In the genomic region with DNA sequence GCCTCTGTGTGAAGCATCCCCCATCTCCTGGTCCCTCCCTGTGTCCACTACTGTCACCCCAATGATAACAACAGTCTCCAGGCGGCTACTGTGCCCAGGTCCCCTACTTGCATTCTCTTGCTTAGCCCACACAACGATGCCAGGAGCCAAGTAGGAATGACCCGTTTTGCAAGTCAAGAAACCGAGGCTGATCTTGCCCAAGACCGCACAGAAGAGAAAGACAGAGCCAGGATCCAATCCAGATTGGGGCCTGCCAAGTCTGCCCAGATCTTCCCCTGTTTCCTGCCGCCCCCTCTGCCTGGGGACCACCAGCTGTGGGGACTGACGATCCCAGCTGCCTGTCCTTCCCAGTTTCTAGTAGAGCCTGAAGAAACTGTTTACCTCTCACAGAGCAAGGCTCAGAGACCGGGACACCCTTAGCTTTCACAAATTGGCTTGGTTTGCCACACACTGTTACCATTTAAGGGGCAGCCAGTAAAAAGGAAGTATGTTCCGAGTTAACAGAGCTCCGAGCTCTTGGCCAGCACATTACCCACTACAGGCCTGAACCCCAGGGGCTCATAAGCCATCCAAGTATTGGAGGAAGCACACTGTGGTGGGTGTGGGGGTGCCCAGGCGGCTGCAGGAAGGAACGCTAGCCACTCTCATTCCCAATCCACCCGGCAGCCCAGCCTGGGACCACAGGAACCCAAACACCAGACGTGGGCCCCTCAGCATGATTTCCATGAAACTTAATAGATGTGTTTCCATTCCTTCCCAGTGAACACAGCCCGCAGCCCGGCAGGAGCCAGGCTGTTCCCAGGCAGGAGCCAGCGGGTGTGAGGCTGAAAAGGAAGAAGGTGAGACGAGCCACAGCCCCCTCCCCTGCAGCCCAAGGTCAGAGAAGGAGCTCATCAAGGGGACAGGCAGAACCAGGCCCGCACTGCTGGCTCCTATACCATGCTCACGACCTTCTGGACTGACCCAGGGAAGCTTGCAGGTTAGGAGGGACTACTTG, we compare ENCODE assay signal across 16 cellular contexts. TPM values are rescaled to one million over a fixed set of nuclear protein-coding genes. Genes with fewer than 3 reads are reported as not detected.
A peak's percentile ranks its signal among the peaks of the same experiment; 100 is the strongest.
DNase-seq lines count a peak whose midpoint lies in the region; ATAC-seq and TF ChIP-seq lines count a peak whose summit lies in the region.
"Had no signal": no experiment of that assay in that cellular context is flagged by ENCODE, and none has a peak within 500 bp of the region (broad histone marks: within the 10 kb centered on the region; RNA-seq: fewer than 3 reads in every experiment).

No MANE protein-coding gene starts in this region.

- peak overlapping the region; percentile 69 for H2AFZ ChIP-seq in GM23248
- H2AFZ ChIP-seq: PC-9 had no signal

- intact Hi-C loops in heart right ventricle (cut with DNase I) (no loop called here), prostate gland (cut with DNase I) (no loop called here)

- DNase-seq in GM23248 (no peak), heart right ventricle (no peak), prostate gland (ENCODE audit: low spot score) (no peak), KBM-7 (no peak), Kasumi-1 (lab: John Stamatoyannopoulos, UW) (no peak)
- DNase-seq: central memory CD4-positive, alpha-beta T cell; glutamatergic neuron; midbrain; NCI-H2081 treated with DMSO at 0.1 percent for 48 hours; spleen; stimulated activated CD8-positive, alpha-beta memory T cell treated with anti-CD3 and anti-CD28 coated beads, Interleukin-4, amount 100 ng/mL, for 48 hours had no signal

- in situ Hi-C loops in GM23248 (cut with MboI): no loop called here
- in situ Hi-C loops in KBM-7 (cut with MboI; ENCODE audit: low pct_unique_long_range_greater_than_20kb, low sequenced_read_pairs): no loop called here

- H4K20me1 ChIP-seq in GM23248 (ENCODE audit: insufficient read depth): no peaks in the 10 kb centered on the region

- no peaks in the 10 kb centered on the region for H3K9me3 Mint-ChIP-seq in brain

- peak overlapping the region; percentile 45 for H3K9ac ChIP-seq in GM23248

- H3K27ac ChIP-seq in GM23248: peak overlapping the region; percentile 28; the same call in 1 of the 2 replicates
- H3K27ac ChIP-seq in heart right ventricle: peak overlapping the region in 8 of 10 donors; percentile 10 to 60 (median 40)
- H3K27ac ChIP-seq in prostate gland: peak overlapping the region; percentile 61 to 65
- H3K27ac ChIP-seq: PC-9 had no signal

- no peak for TF ChIP-seq POLR2A in prostate gland (IDR thresholded peaks at IDR 0.05)

- H3K9me2 ChIP-seq in GM23248 (ENCODE audit: insufficient read depth): no peaks in the 10 kb centered on the region

- no peaks in the 10 kb centered on the region for H3K9me3 ChIP-seq in GM23248 (ENCODE audit: low read depth)
- H3K9me3 ChIP-seq in heart right ventricle: no peaks in the 10 kb centered on the region
- no peaks in the 10 kb centered on the region for H3K9me3 ChIP-seq in prostate gland
- H3K9me3 ChIP-seq: spleen had no signal

- peak overlapping the region in 2 of 5 experiments; percentile 35 to 43 for H3K4me3 Mint-ChIP-seq in brain

- H3K4me1 ChIP-seq in GM23248 (ENCODE audit: insufficient read depth): peaks cover 43% of the 10 kb centered on the region
- peaks cover 0 to 53% (median 16%) of the 10 kb centered on the region in 9 donors for H3K4me1 ChIP-seq in heart right ventricle
- no peaks in the 10 kb centered on the region for H3K4me1 ChIP-seq in prostate gland (replicated peaks)

- peaks cover 3% of the 10 kb centered on the region for H3K27me3 Mint-ChIP-seq in brain

- peaks cover 29% of the 10 kb centered on the region for H3K79me2 ChIP-seq in GM23248 (ENCODE audit: insufficient read depth)

- TF ChIP-seq CTCF in brain (conservative IDR thresholded peaks at IDR 0.05): no peak
- no peak for TF ChIP-seq CTCF in heart right ventricle (IDR thresholded peaks at IDR 0.05)
- TF ChIP-seq CTCF in prostate gland (IDR thresholded peaks at IDR 0.05): no peak

- peak overlapping the region; percentile 10 for H3K4me2 ChIP-seq in GM23248 (ENCODE audit: unreplicated experiment)
- H3K4me2 ChIP-seq: PC-9 had no signal

- ATAC-seq in heart right ventricle (peak in 6 of 8 donors; percentile 10 to 40 (median 25)), GM19023 (IDR thresholded peaks at IDR 0.05; ENCODE audit: unreplicated experiment) (no peak), GM19463 (IDR thresholded peaks at IDR 0.05; ENCODE audit: unreplicated experiment) (no peak)
- ATAC-seq: K562 had no signal

- H3K36me3 Mint-ChIP-seq in brain: no peaks in the 10 kb centered on the region

- H3K4me1 Mint-ChIP-seq in brain: peaks cover 30% of the 10 kb centered on the region

- H3K4me3 ChIP-seq in GM23248: no peak overlapping the region
- H3K4me3 ChIP-seq in heart right ventricle: no peak overlapping the region
- H3K4me3 ChIP-seq in prostate gland: no peak overlapping the region
- H3K4me3 ChIP-seq: K562, PC-9, spleen had no signal

- no peaks in the 10 kb centered on the region for H3K27me3 ChIP-seq in GM23248 (replicated peaks; ENCODE audit: insufficient read depth)
- no peaks in the 10 kb centered on the region for H3K27me3 ChIP-seq in heart right ventricle
- no peaks in the 10 kb centered on the region for H3K27me3 ChIP-seq in prostate gland (replicated peaks; ENCODE audit: insufficient read depth)

- peak overlapping the region in 4 of 5 experiments; percentile 77 to 91 (median 88) for H3K27ac Mint-ChIP-seq in brain

- H3F3A ChIP-seq in GM23248 (ENCODE audit: insufficient read depth): peaks cover 12% of the 10 kb centered on the region

- WGBS in GM23248 (ENCODE audit: low coverage in 1 of 2, low lambda C conversion rate in 2 of 2, missing lambda C conversion rate in 2 of 2), 2 experiments: 32 to 34% methylated on average over 20 of the region's 20 CpGs
- WGBS in heart right ventricle, 2 donors: 58 to 60% methylated on average over 20 of the region's 20 CpGs
- 52% methylated on average over 20 of the region's 20 CpGs for WGBS in prostate gland

- H3K36me3 ChIP-seq in GM23248 (ENCODE audit: low read depth): no peaks in the 10 kb centered on the region
- no peaks in the 10 kb centered on the region for H3K36me3 ChIP-seq in heart right ventricle
- no peaks in the 10 kb centered on the region for H3K36me3 ChIP-seq in prostate gland
- H3K36me3 ChIP-seq: spleen had no signal

RNA-seq across cellular contexts. Expression of a gene that starts 7.9 kb away (rescaled TPM):
- 2.8 and 5.1 TPM in 2 replicates for total RNA-seq in GM23248 (2014; rRNA removed; shearing (Covaris generic))
- polyA plus RNA-seq in GM23248 (2016; fragmentation: Nextera tagmentation; extraction: Ambion mirVana) (3.6 and 4.0 TPM in 2 replicates), brain (ENCODE audit: insufficient read depth, low read depth, low replicate concordance) (9.8 TPM), heart right ventricle (1 to 10 TPM; 2.9 to 6.2 TPM)
- total RNA-seq in heart right ventricle (1 to 10 TPM; 2.7 to 7.7 (median 5.2) TPM), prostate gland (10 to 100 TPM in 1 of 2 donors, 1 to 10 TPM in 1; 5.0 to 10.8 TPM)
- total RNA-seq: K562 had no signal
- polyA plus RNA-seq: K562 had no signal

RNA-seq across cellular contexts. Expression of a gene that starts 51.4 kb away (rescaled TPM):
- total RNA-seq in GM23248 (2014; rRNA removed; shearing (Covaris generic)): not detected in 2 replicates
- polyA plus RNA-seq in GM23248 (2016; fragmentation: Nextera tagmentation; extraction: Ambion mirVana): 0.10 TPM in 1 of 2 replicates, not detected in the other
- polyA plus RNA-seq in brain (ENCODE audit: insufficient read depth, low read depth, low replicate concordance): 0.61 TPM
- 1 to 10 TPM in 1 of 10 donors, under 1 TPM in 3, not detected in 6; 0.15 to 1.6 (median 0.18) TPM for total RNA-seq in heart right ventricle
- polyA plus RNA-seq in heart right ventricle: under 1 TPM in 1 of 2 donors, not detected in 1; 0.01 TPM
- 1 to 10 TPM in 1 of 2 donors, under 1 TPM in 1; 0.41 to 4.5 TPM for total RNA-seq in prostate gland
- total RNA-seq: K562, PC-9 had no signal
- polyA plus RNA-seq: K562 had no signal

Comparison
In these comparisons a context has a peak if more than half of its experiments do, and no peak if none do; other contexts are left out.
1. ATAC-seq: peak in heart right ventricle (6 of 8); none in GM19023 (single experiment) and GM19463 (single experiment).
2. Peak in every context shown above with its lines, with median percentiles within 50 percentile points of each other: H3K27ac ChIP-seq.